11 cellular contexts compared by ENCODE assay signal in genomic region chr9:9612270-9612669, GRCh38.
DNase-seq lines count a peak whose midpoint lies in the region; ATAC-seq, FAIRE-seq and TF ChIP-seq lines count a peak whose summit lies in the region.
"Had no signal": no experiment of that assay in that cellular context is flagged by ENCODE, and none has a peak within 500 bp of the region (broad histone marks: within the 10 kb centered on the region; RNA-seq: fewer than 3 reads in every experiment).

No MANE protein-coding gene starts in this region.

- H3K4me1 ChIP-seq in small intestine (ENCODE audit: control insufficient read depth in 2 of 2, insufficient read depth in 1 of 2, low read depth in 1 of 2, low read length in 1 of 2) (no peaks in the 10 kb centered on the region), esophagus squamous epithelium (no peaks in the 10 kb centered on the region)

- DNase-seq in NCI-H1694 treated with DMSO at 0.1 percent for 48 hours (lab: John Stamatoyannopoulos, UW) (peak; percentile 50), NCI-H1694 (lab: John Stamatoyannopoulos, UW) (no peak), NCI-H2171 treated with DMSO at 0.1 percent for 48 hours (lab: John Stamatoyannopoulos, UW) (peak; percentile 86), small intestine (peak; percentile 24), esophagus squamous epithelium (lab: John Stamatoyannopoulos, UW) (no peak)
- DNase-seq in activated CD4-positive, alpha-beta T cell treated with anti-CD3 and anti-CD28 coated beads for 1 hour: no peak
- DNase-seq: 8988T; activated CD8-positive, alpha-beta memory T cell treated with anti-CD3 and anti-CD28 coated beads for 24 hours; MV-4-11 had no signal

- no peak for FAIRE-seq in small intestine (lab: Jason Lieb, UNC)

- intact Hi-C loops in esophagus squamous epithelium (cut with DNase I): no loop called here

- no peaks in the 10 kb centered on the region for H3K36me3 ChIP-seq in small intestine (ENCODE audit: control insufficient read depth in 2 of 2, insufficient read depth in 2 of 2, low read length in 2 of 2)
- no peaks in the 10 kb centered on the region for H3K36me3 ChIP-seq in esophagus squamous epithelium

- H3K27me3 ChIP-seq in small intestine (ENCODE audit: control insufficient read depth in 2 of 2, insufficient read depth in 2 of 2, low read length in 2 of 2): no peaks in the 10 kb centered on the region
- no peaks in the 10 kb centered on the region for H3K27me3 ChIP-seq in esophagus squamous epithelium

- no peak for TF ChIP-seq POLR2A in esophagus squamous epithelium (IDR thresholded peaks at IDR 0.05)

- no peak for TF ChIP-seq CTCF in esophagus squamous epithelium (IDR thresholded peaks at IDR 0.05)

- no peak overlapping the region for H3K4me3 ChIP-seq in small intestine (ENCODE audit: low read depth in 1 of 2, low read length in 2 of 2)
- H3K4me3 ChIP-seq in esophagus squamous epithelium: no peak overlapping the region

- peak; percentile 81 for ATAC-seq in HG03066 (IDR thresholded peaks at IDR 0.05; ENCODE audit: low read depth, unreplicated experiment)
- ATAC-seq in GM21360 (IDR thresholded peaks at IDR 0.05; ENCODE audit: unreplicated experiment): no peak

- H3K27ac ChIP-seq in small intestine (ENCODE audit: low read depth in 1 of 2, low read length in 1 of 2): no peak overlapping the region
- no peak overlapping the region for H3K27ac ChIP-seq in esophagus squamous epithelium

- 5 to 39% (median 6%) methylated on average over 3 of the region's 3 CpGs for WGBS in small intestine, 3 donors
- 34 to 48% methylated on average over 3 of the region's 3 CpGs for WGBS in esophagus squamous epithelium, 2 donors

- H3K9me3 ChIP-seq in small intestine (ENCODE audit: control insufficient read depth, low read depth) (no peaks in the 10 kb centered on the region), esophagus squamous epithelium (no peaks in the 10 kb centered on the region)

Comparison
In these comparisons a context has a peak if more than half of its experiments do, and no peak if none do; other contexts are left out.
1. DNase-seq: peak in NCI-H1694 treated with DMSO at 0.1 percent for 48 hours (single experiment), NCI-H2171 treated with DMSO at 0.1 percent for 48 hours (single experiment) and small intestine (single experiment); none in NCI-H1694 (single experiment), esophagus squamous epithelium (single experiment) and activated CD4-positive, alpha-beta T cell treated with anti-CD3 and anti-CD28 coated beads for 1 hour (single experiment).